ENCODE assay signal across 1 cellular context in genomic region chr13:94729941-94730340, GRCh38.
TF ChIP-seq lines count a peak whose summit lies in the region.
"Not testable (repeated sequence)": the region's sequence is repeated elsewhere in the genome, so short reads cannot be mapped to it uniquely, and the experiment has no call there.

No MANE protein-coding gene starts in this region.

- H3K4me1 ChIP-seq in HEK293 (ENCODE audit: control insufficient read depth, insufficient read depth, low read length), result not testable (repeated sequence)

- H3K36me3 ChIP-seq in HEK293 (ENCODE audit: control insufficient read depth in 2 of 2, insufficient read depth in 1 of 2, low read length in 2 of 2), result not testable (repeated sequence)

- H3K9me3 ChIP-seq in HEK293 (ENCODE audit: control insufficient read depth, insufficient read depth, low read depth, low read length), result not testable (repeated sequence)

- POLR2A ChIA-PET in HEK293 (lab: Yijun Ruan, JAX), result not testable (repeated sequence)

- H3K4me3 ChIP-seq in HEK293 (ENCODE audit: low read depth, low read length), result not testable (repeated sequence)

- H3K27ac ChIP-seq in HEK293 (ENCODE audit: extremely low read depth, low read depth, low read length), result not testable (repeated sequence)

- TF ChIP-seq CTCF in HEK293 (tag by site-specific recombination; IDR thresholded peaks at IDR 0.05), result not testable (repeated sequence)

- CTCF ChIA-PET in HEK293 (lab: Yijun Ruan, JAX), result not testable (repeated sequence)

TF ChIP-seq in HEK293, 187 proteins besides CTCF, POLR2A, EP300 and RAD21:
- peak; percentile 81 for TF ChIP-seq SCRT2 (tag by site-specific recombination; IDR thresholded peaks at IDR 0.05)
- peak; percentile 73 for TF ChIP-seq SCRT1 (tag by site-specific recombination; IDR thresholded peaks at IDR 0.05; ENCODE audit: borderline replicate concordance)
TF ChIP-seq in HEK293: peak in this region for 2; not testable (repeated sequence) for 185.
